ENCODE assay signal across 12 cellular contexts in genomic region chr12:81064966-81065365, GRCh38. TPM values are rescaled to one million over a fixed set of nuclear protein-coding genes. Genes with fewer than 3 reads are reported as not detected.
"Had no signal": no experiment of that assay in that cellular context is flagged by ENCODE, and none has a peak within 500 bp of the region (broad histone marks: within the 10 kb centered on the region; RNA-seq: fewer than 3 reads in every experiment).

No MANE protein-coding gene starts in this region.

RNA-seq across cellular contexts. Expression of gene ACSS3, which starts 12.9 kb away (rescaled TPM):
- total RNA-seq: activated B cell treated with CpG ODN at 0.5 μM for 24 hours; activated CD4-positive, alpha-beta memory T cell treated with anti-CD3 and anti-CD28 coated beads for 36 hours; activated CD4-positive, alpha-beta memory T cell treated with anti-CD3 and anti-CD28 coated beads, Interleukin-2, amount 10 ng/mL, durations not matched to agents 7 days and 5 days; activated CD4-positive, alpha-beta T cell treated with anti-CD3 and anti-CD28 coated beads for 36 hours; activated CD4-positive, alpha-beta T cell treated with anti-CD3 and anti-CD28 coated beads, Interleukin-2, amount 10 ng/mL, durations not matched to agents 24 days and 14 days; activated CD4-positive, alpha-beta T cell treated with anti-CD3 and anti-CD28 coated beads, Interleukin-2, amount 10 ng/mL, durations not matched to agents 7 days and 5 days; activated CD8-positive, alpha-beta memory T cell treated with anti-CD3 and anti-CD28 coated beads for 36 hours; activated CD8-positive, alpha-beta memory T cell treated with anti-CD3 and anti-CD28 coated beads, Interleukin-2, amount 10 ng/mL, durations not matched to agents 7 days and 5 days; activated CD8-positive, alpha-beta T cell treated with anti-CD3 and anti-CD28 coated beads for 36 hours; activated CD8-positive, alpha-beta T cell treated with anti-CD3 and anti-CD28 coated beads, Interleukin-2, amount 10 ng/mL, durations not matched to agents 7 days and 5 days; T-helper 17 cell; T-helper 2 cell treated with Interferon-gamma antibody and Interleukin-4, amounts not matched to agents 100 ng/mL and 5 ng/mL, for 36 hours had no signal
